In genomic region chr17:2084129-2084765, GRCh38 we compare ENCODE assay signal across 11 cellular contexts. TPM values are rescaled to one million over a fixed set of nuclear protein-coding genes. Genes with fewer than 3 reads are reported as not detected.
DNase-seq lines count a peak whose midpoint lies in the region; ATAC-seq, FAIRE-seq and TF ChIP-seq lines count a peak whose summit lies in the region.
"Had no signal": no experiment of that assay in that cellular context is flagged by ENCODE, and none has a peak within 500 bp of the region (broad histone marks: within the 10 kb centered on the region; RNA-seq: fewer than 3 reads in every experiment).

No MANE protein-coding gene starts in this region.

- H3K4me3 Mint-ChIP-seq in CD8-positive, alpha-beta memory T cell: no peak overlapping the region
- H3K4me3 Mint-ChIP-seq: activated B cell treated with CpG ODN at 0.5 μM for 24 hours had no signal

- peak overlapping the region; percentile 41 for H3K18ac ChIP-seq in trophoblast cell (ENCODE audit: low read length)

- no peaks in the 10 kb centered on the region for H3K27me3 Mint-ChIP-seq in CD8-positive, alpha-beta memory T cell
- H3K27me3 Mint-ChIP-seq: activated B cell treated with CpG ODN at 0.5 μM for 24 hours had no signal

- H3K4me1 Mint-ChIP-seq in CD8-positive, alpha-beta memory T cell: peaks cover 31 to 79% (median 54%) of the 10 kb centered on the region in 3 donors

- no peaks in the 10 kb centered on the region for H3K27me3 ChIP-seq in CD8-positive, alpha-beta memory T cell (ENCODE audit: insufficient read depth, low read length, poor library complexity, severe bottlenecking)
- H3K27me3 ChIP-seq in SJSA1 (replicated peaks) (no peaks in the 10 kb centered on the region), trophoblast cell (ENCODE audit: insufficient read depth, low read length) (no peaks in the 10 kb centered on the region)

- H4K91ac ChIP-seq in trophoblast cell (ENCODE audit: low read depth, low read length): peak overlapping the region; percentile 37

- CTCF ChIA-PET in CD8-positive, alpha-beta memory T cell (lab: Charles Lee): interaction anchor here (0.8 to 1.7 kb wide), 5 partner anchors 11 to 29 kb away, joined by 3 to 6 read pairs (median 3); partner anchors contain the start of gene HIC1

- peak overlapping the region; percentile 14 for H2AK5ac ChIP-seq in trophoblast cell (ENCODE audit: low read length)

- no peak overlapping the region for H3K9ac ChIP-seq in trophoblast cell (ENCODE audit: low read length)

- DNase-seq in CD8-positive, alpha-beta memory T cell: no peak
- peak; percentile 65 to 71 for DNase-seq in SJSA1 (ENCODE audit: low read depth in 1 of 2, low spot score in 2 of 2)
- DNase-seq in fibroblast of the aortic adventitia (ENCODE audit: low read depth): peak; percentile 86
- peak; percentile 96 to 98 for DNase-seq in trophoblast cell
- DNase-seq in T-helper 9 cell: no peak
- DNase-seq in SKM-1 (lab: John Stamatoyannopoulos, UW; ENCODE audit: unreplicated experiment): no peak
- DNase-seq in D721Med (ENCODE audit: insufficient read length, low spot score): no peak
- DNase-seq: activated B cell treated with CpG ODN at 0.5 μM for 24 hours had no signal

- peak overlapping the region in 5 of 8 donors; percentile 8 to 79 (median 43) for H3K27ac Mint-ChIP-seq in CD8-positive, alpha-beta memory T cell

- no peak overlapping the region for H3K23ac ChIP-seq in trophoblast cell (ENCODE audit: low read length)

- H3K4ac ChIP-seq in trophoblast cell (ENCODE audit: low read depth, low read length): no peak overlapping the region

- no peak for FAIRE-seq in D721Med (lab: Jason Lieb, UNC)

- H2AFZ ChIP-seq in trophoblast cell (ENCODE audit: insufficient read depth, low read length, poor library complexity): peak overlapping the region; percentile 14

- TF ChIP-seq CTCF in fibroblast of the aortic adventitia (IDR thresholded peaks at IDR 0.05; ENCODE audit: insufficient read depth, low read length) (no peak), D721Med (IDR thresholded peaks at IDR 0.05; ENCODE audit: insufficient read depth, missing control alignments) (no peak)

- H3K79me2 ChIP-seq in trophoblast cell (ENCODE audit: control insufficient read depth, insufficient read depth, low read length, poor library complexity): no peaks in the 10 kb centered on the region

- no peak for ATAC-seq in HG03139 (IDR thresholded peaks at IDR 0.05; ENCODE audit: unreplicated experiment)

- H3K9me3 Mint-ChIP-seq in CD8-positive, alpha-beta memory T cell: no peaks in the 10 kb centered on the region
- H3K9me3 Mint-ChIP-seq: activated B cell treated with CpG ODN at 0.5 μM for 24 hours, IgD-negative memory B cell had no signal

- H3K9me3 ChIP-seq in CD8-positive, alpha-beta memory T cell (ENCODE audit: low read length): no peaks in the 10 kb centered on the region
- H3K9me3 ChIP-seq in SJSA1 (replicated peaks): no peaks in the 10 kb centered on the region
- H3K9me3 ChIP-seq in trophoblast cell (ENCODE audit: insufficient read depth, low read depth, low read length): no peaks in the 10 kb centered on the region

- H3K4me2 ChIP-seq in trophoblast cell (ENCODE audit: low read length): peak overlapping the region; percentile 3

- H3K36me3 Mint-ChIP-seq in CD8-positive, alpha-beta memory T cell: peaks cover 0 to 64% (median 24%) of the 10 kb centered on the region in 3 donors

- H3K36me3 ChIP-seq in CD8-positive, alpha-beta memory T cell (ENCODE audit: insufficient read depth, low read length): peaks cover 13% of the 10 kb centered on the region
- peaks cover 15% of the 10 kb centered on the region for H3K36me3 ChIP-seq in SJSA1
- H3K36me3 ChIP-seq in trophoblast cell (ENCODE audit: control insufficient read depth in 1 of 2, insufficient read depth in 2 of 2, low read length in 2 of 2): peaks cover 8% of the 10 kb centered on the region in 2 experiments

- peaks cover 11% of the 10 kb centered on the region for H3K79me1 ChIP-seq in trophoblast cell (ENCODE audit: low read length)

- H4K12ac ChIP-seq in trophoblast cell (ENCODE audit: low read depth, low read length): no peak overlapping the region

- H4K8ac ChIP-seq in trophoblast cell (ENCODE audit: low read depth, low read length): peak overlapping the region; percentile 63

- no peak overlapping the region for H3K4me3 ChIP-seq in CD8-positive, alpha-beta memory T cell (ENCODE audit: low read length)
- H3K4me3 ChIP-seq in SJSA1: no peak overlapping the region
- no peak overlapping the region for H3K4me3 ChIP-seq in fibroblast of the aortic adventitia (ENCODE audit: low read depth, low read length)
- H3K4me3 ChIP-seq in trophoblast cell (ENCODE audit: low read depth, low read length): no peak overlapping the region

- WGBS in trophoblast cell (ENCODE audit: extremely low coverage, insufficient coverage, insufficient read length): no CpG with 5 or more reads among the region's 8 CpGs

- H2BK120ac ChIP-seq in trophoblast cell (ENCODE audit: insufficient read depth, low read length, poor library complexity): peak overlapping the region; percentile 34

- POLR2A ChIA-PET in CD8-positive, alpha-beta memory T cell (lab: Charles Lee): no interaction called here

- H2BK5ac ChIP-seq in trophoblast cell (ENCODE audit: low read depth, low read length, poor library complexity): peak overlapping the region; percentile 44

- no peak overlapping the region for H3K27ac ChIP-seq in CD8-positive, alpha-beta memory T cell (ENCODE audit: low read depth, low read length)
- peak overlapping the region; percentile 80 for H3K27ac ChIP-seq in SJSA1
- H3K27ac ChIP-seq in trophoblast cell (ENCODE audit: low read depth, low read length): peak overlapping the region; percentile 78

- peak overlapping the region; percentile 29 for H3K14ac ChIP-seq in trophoblast cell (ENCODE audit: low read length)

- peaks cover 23% of the 10 kb centered on the region for H3K4me1 ChIP-seq in CD8-positive, alpha-beta memory T cell (ENCODE audit: insufficient read depth, low read length)
- H3K4me1 ChIP-seq in SJSA1 (replicated peaks) (peaks cover 74% of the 10 kb centered on the region), trophoblast cell (ENCODE audit: control insufficient read depth in 1 of 2, insufficient read depth in 2 of 2, low read length in 2 of 2) (peaks cover 27 to 37% of the 10 kb centered on the region in 2 experiments)

- H2BK12ac ChIP-seq in trophoblast cell (ENCODE audit: low read length): peak overlapping the region; percentile 27

RNA-seq across cellular contexts. Expression of gene HIC1, which starts 29.3 kb away (rescaled TPM):
- 10 to 100 TPM; 39.5 to 42.7 TPM for total RNA-seq in CD8-positive, alpha-beta memory T cell
- 1.3 TPM for polyA plus RNA-seq in CD8-positive, alpha-beta memory T cell
- total RNA-seq in SJSA1 (2014; rRNA removed; shearing (Covaris generic)): 28.8 and 31.3 TPM in 2 replicates
- total RNA-seq in fibroblast of the aortic adventitia (ENCODE audit: low replicate concordance): 36.4 and 57.6 TPM in 2 replicates
- polyA plus RNA-seq in trophoblast cell (2013): 1.4 and 1.7 TPM in 2 replicates

RNA-seq across cellular contexts. Expression of gene OVCA2, which starts 42.4 kb away (rescaled TPM):
- 10 to 100 TPM; 54.2 to 56.2 TPM for total RNA-seq in CD8-positive, alpha-beta memory T cell
- 60.0 TPM for polyA plus RNA-seq in CD8-positive, alpha-beta memory T cell
- total RNA-seq in SJSA1 (2014; rRNA removed; shearing (Covaris generic)): 66.0 and 79.9 TPM in 2 replicates
- total RNA-seq in fibroblast of the aortic adventitia (ENCODE audit: low replicate concordance): 38.8 and 39.9 TPM in 2 replicates
- polyA plus RNA-seq in trophoblast cell (2013): 40.2 and 44.9 TPM in 2 replicates

RNA-seq across cellular contexts. Expression of gene DPH1, which starts 54.3 kb away (rescaled TPM):
- total RNA-seq in CD8-positive, alpha-beta memory T cell: 10 to 100 TPM; 38.5 to 43.8 TPM
- polyA plus RNA-seq in CD8-positive, alpha-beta memory T cell: 33.2 TPM
- 21.0 and 24.9 TPM in 2 replicates for total RNA-seq in SJSA1 (2014; rRNA removed; shearing (Covaris generic))
- 28.8 and 50.5 TPM in 2 replicates for total RNA-seq in fibroblast of the aortic adventitia (ENCODE audit: low replicate concordance)
- polyA plus RNA-seq in trophoblast cell (2013): 15.0 and 15.8 TPM in 2 replicates

RNA-seq across cellular contexts. Expression of gene RTN4RL1, which starts 59.1 kb away (rescaled TPM):
- total RNA-seq in CD8-positive, alpha-beta memory T cell: 1 to 10 TPM; 1.0 to 1.2 TPM
- polyA plus RNA-seq in CD8-positive, alpha-beta memory T cell: 0.32 TPM
- not detected in 2 replicates for total RNA-seq in SJSA1 (2014; rRNA removed; shearing (Covaris generic))
- 0.27 and 0.90 TPM in 2 replicates for total RNA-seq in fibroblast of the aortic adventitia (ENCODE audit: low replicate concordance)
- 0.55 and 0.57 TPM in 2 replicates for polyA plus RNA-seq in trophoblast cell (2013)
- total RNA-seq: activated B cell treated with CpG ODN at 0.5 μM for 24 hours, glomerular endothelial cell had no signal

Comparison
In these comparisons a context has a peak if more than half of its experiments do, and no peak if none do; other contexts are left out.
1. DNase-seq: peak in SJSA1 (2 of 2), fibroblast of the aortic adventitia (single experiment) and trophoblast cell (2 of 2); none in CD8-positive, alpha-beta memory T cell (0 of 5), T-helper 9 cell (single experiment), SKM-1 (single experiment) and D721Med (single experiment).